ENCODE assay signal across 9 cellular contexts in the genomic region with DNA sequence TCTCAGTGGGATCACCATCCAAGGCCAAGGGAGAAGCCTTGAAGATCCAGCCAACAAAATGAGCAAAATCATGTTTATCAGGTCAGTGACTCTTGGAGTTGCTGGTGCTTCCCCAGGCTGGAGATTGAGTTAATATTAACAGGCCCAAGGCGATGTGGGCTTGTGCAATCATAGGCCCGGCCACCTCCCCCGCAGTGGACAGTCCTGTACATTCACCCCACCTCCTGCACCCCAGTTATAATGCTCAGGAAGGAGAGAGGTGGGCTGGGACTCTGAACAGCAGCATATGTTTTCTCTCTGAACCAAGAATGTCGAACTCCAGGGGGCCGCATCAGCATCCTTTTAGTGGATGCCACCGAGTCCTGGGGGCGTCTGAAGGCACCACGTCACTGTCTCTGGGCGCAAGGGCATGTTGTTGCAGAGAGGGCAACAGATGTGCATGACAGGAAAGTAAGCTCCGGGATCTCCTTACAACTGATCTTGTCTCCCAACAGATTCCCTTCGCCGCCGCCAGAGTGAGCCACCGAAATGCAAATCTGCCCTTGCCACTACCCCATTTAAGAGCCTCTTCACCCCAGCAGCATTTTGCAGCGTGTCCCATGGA. TPM values are rescaled to one million over a fixed set of nuclear protein-coding genes. Genes with fewer than 3 reads are reported as not detected.
A peak's percentile ranks its signal among the peaks of the same experiment; 100 is the strongest.
DNase-seq lines count a peak whose midpoint lies in the region; ATAC-seq, FAIRE-seq and TF ChIP-seq lines count a peak whose summit lies in the region.
"Had no signal": no experiment of that assay in that cellular context is flagged by ENCODE, and none has a peak within 500 bp of the region (broad histone marks: within the 10 kb centered on the region; RNA-seq: fewer than 3 reads in every experiment).

No MANE protein-coding gene starts in this region.

- no peak for FAIRE-seq in frontal cortex (lab: Jason Lieb, UNC)
- no peak for FAIRE-seq in H54 (lab: Jason Lieb, UNC)

- peaks cover 38% of the 10 kb centered on the region for H3K27me3 Mint-ChIP-seq in activated naive CD4-positive, alpha-beta T cell treated with anti-CD3 and anti-CD28 coated beads for 36 hours (ENCODE audit: low read depth)

- H3K27ac Mint-ChIP-seq in activated naive CD4-positive, alpha-beta T cell treated with anti-CD3 and anti-CD28 coated beads for 36 hours, result no peak overlapping the region

- ATAC-seq in GM18517 (IDR thresholded peaks at IDR 0.05; ENCODE audit: unreplicated experiment), result no peak

- CTCF ChIA-PET in activated naive CD4-positive, alpha-beta T cell treated with anti-CD3 and anti-CD28 coated beads for 36 hours (lab: Charles Lee), result no interaction called here

- H3K4me1 Mint-ChIP-seq in activated naive CD4-positive, alpha-beta T cell treated with anti-CD3 and anti-CD28 coated beads for 36 hours (ENCODE audit: low read depth), result peaks cover 7% of the 10 kb centered on the region

- peak; percentile 33 for TF ChIP-seq CTCF in WI38 (IDR thresholded peaks at IDR 0.05; ENCODE audit: low read depth, low read length)

- DNase-seq in activated naive CD4-positive, alpha-beta T cell treated with anti-CD3 and anti-CD28 coated beads for 36 hours, result peak; percentile 54
- no peak for DNase-seq in activated naive CD4-positive, alpha-beta T cell (lab: John Stamatoyannopoulos, UW)
- DNase-seq in iPS DF 4.7 (ENCODE audit: extremely low read depth, low spot score) (peak; percentile 14), stromal cell of bone marrow (ENCODE audit: low read depth) (peak; percentile 41), frontal cortex (ENCODE audit: low spot score in 2 of 2) (no peak), H54 (ENCODE audit: insufficient read length, low spot score) (no peak)

- no peak overlapping the region for H3K4me3 ChIP-seq in WI38 (ENCODE audit: low read depth, low read length)
- H3K4me3 ChIP-seq: psoas muscle had no signal

- peaks cover 7% of the 10 kb centered on the region for H3K9me3 Mint-ChIP-seq in activated naive CD4-positive, alpha-beta T cell treated with anti-CD3 and anti-CD28 coated beads for 36 hours

- no peak overlapping the region for H3K4me3 Mint-ChIP-seq in activated naive CD4-positive, alpha-beta T cell treated with anti-CD3 and anti-CD28 coated beads for 36 hours

- H3K36me3 Mint-ChIP-seq in activated naive CD4-positive, alpha-beta T cell treated with anti-CD3 and anti-CD28 coated beads for 36 hours (ENCODE audit: low read depth), result no peaks in the 10 kb centered on the region

- intact Hi-C loops in activated naive CD4-positive, alpha-beta T cell treated with anti-CD3 and anti-CD28 coated beads for 36 hours (cut with micrococcal nuclease), result loop anchor here (1.0 kb wide), 2 partner anchors 57 to 131 kb away; no protein-coding TSS in a partner anchor

- no peak for TF ChIP-seq POLR2A in H54 (IDR thresholded peaks at IDR 0.05; ENCODE audit: low read depth, low read length)

RNA-seq across cellular contexts. Expression of a gene that starts 11.2 kb away (rescaled TPM):
- not detected for total RNA-seq in activated naive CD4-positive, alpha-beta T cell treated with anti-CD3 and anti-CD28 coated beads for 36 hours
- not detected for total RNA-seq in frontal cortex
- total RNA-seq: psoas muscle had no signal

RNA-seq across cellular contexts. Expression of a gene that starts 32.2 kb away (rescaled TPM):
- not detected for total RNA-seq in activated naive CD4-positive, alpha-beta T cell treated with anti-CD3 and anti-CD28 coated beads for 36 hours
- total RNA-seq in frontal cortex, result not detected
- total RNA-seq: psoas muscle had no signal

RNA-seq across cellular contexts. Expression of a gene that starts 33.1 kb away (rescaled TPM):
- 1 to 10 TPM; 3.1 to 4.3 TPM for total RNA-seq in activated naive CD4-positive, alpha-beta T cell treated with anti-CD3 and anti-CD28 coated beads for 36 hours
- total RNA-seq in frontal cortex, result 1.6 TPM

Comparison
In these comparisons a context has a peak if more than half of its experiments do, and no peak if none do; other contexts are left out.
1. DNase-seq: peak in activated naive CD4-positive, alpha-beta T cell treated with anti-CD3 and anti-CD28 coated beads for 36 hours (single experiment), iPS DF 4.7 (single experiment) and stromal cell of bone marrow (single experiment); none in activated naive CD4-positive, alpha-beta T cell (0 of 4), frontal cortex (0 of 2) and H54 (single experiment).